1 cellular context compared by ENCODE assay signal in genomic region chr19:850979-851335, GRCh38.
TF ChIP-seq lines count a peak whose summit lies in the region.

No MANE protein-coding gene starts in this region.

TF ChIP-seq in IMR-90, 13 proteins besides CTCF, POLR2A, EP300 and RAD21:
- no peak for TF ChIP-seq MXI1 (IDR thresholded peaks at IDR 0.05; ENCODE audit: borderline replicate concordance, low read depth, low read length)
- TF ChIP-seq NFE2L2 (IDR thresholded peaks at IDR 0.05; ENCODE audit: low read depth, low read length), result no peak
- TF ChIP-seq FOS (IDR thresholded peaks at IDR 0.05; ENCODE audit: low read depth, low read length), result no peak
- TF ChIP-seq MAZ (IDR thresholded peaks at IDR 0.05; ENCODE audit: borderline replicate concordance, low read depth, low read length), result no peak
- TF ChIP-seq MAFK (IDR thresholded peaks at IDR 0.05; ENCODE audit: low read depth, low read length), result no peak
- no peak for TF ChIP-seq ELK1 (IDR thresholded peaks at IDR 0.05; ENCODE audit: borderline replicate concordance, low read depth, low read length)
- TF ChIP-seq RFX5 (IDR thresholded peaks at IDR 0.05; ENCODE audit: low read depth, low read length), result no peak
- no peak for TF ChIP-seq RCOR1 (IDR thresholded peaks at IDR 0.05; ENCODE audit: insufficient replicate concordance, low read length)
- no peak for TF ChIP-seq CHD1 (IDR thresholded peaks at IDR 0.05; ENCODE audit: low read depth, low read length)
- no peak for TF ChIP-seq USF2 (IDR thresholded peaks at IDR 0.05; ENCODE audit: low read depth, low read length)
- TF ChIP-seq BHLHE40 (IDR thresholded peaks at IDR 0.05; ENCODE audit: low read depth, low read length), result no peak
